ENCODE assay signal across 9 cellular contexts in genomic region chr1:89407355-89407754, GRCh38. TPM values are rescaled to one million over a fixed set of nuclear protein-coding genes. Genes with fewer than 3 reads are reported as not detected.
DNase-seq lines count a peak whose midpoint lies in the region; ATAC-seq, FAIRE-seq and TF ChIP-seq lines count a peak whose summit lies in the region.
"Had no signal": no experiment of that assay in that cellular context is flagged by ENCODE, and none has a peak within 500 bp of the region (broad histone marks: within the 10 kb centered on the region; RNA-seq: fewer than 3 reads in every experiment).

No MANE protein-coding gene starts in this region.

- H3K27ac Mint-ChIP-seq in CD8-positive, alpha-beta memory T cell: peak overlapping the region in 7 of 8 donors; percentile 13 to 91 (median 67)

- H3K36me3 Mint-ChIP-seq in CD8-positive, alpha-beta memory T cell: peaks cover 2 to 13% (median 2%) of the 10 kb centered on the region in 3 donors

- DNase-seq in CD8-positive, alpha-beta memory T cell: no peak
- DNase-seq in Peyer's patch (no peak), fibroblast of mammary gland (ENCODE audit: low read depth) (peak; percentile 49), pancreas (no peak), DMS153 treated with DMSO at 0.1 percent for 48 hours (lab: John Stamatoyannopoulos, UW; ENCODE audit: unreplicated experiment) (no peak), NCI-H345 (lab: John Stamatoyannopoulos, UW) (no peak)
- DNase-seq: NCI-H2171 had no signal

- POLR2A ChIA-PET in CD8-positive, alpha-beta memory T cell (lab: Charles Lee): no interaction called here

- peaks cover 21 to 42% (median 37%) of the 10 kb centered on the region in 3 donors for H3K4me1 Mint-ChIP-seq in CD8-positive, alpha-beta memory T cell

- WGBS in pancreas, 2 donors: 4 to 9% methylated on average over 1 of the region's 1 CpG

- no peaks in the 10 kb centered on the region for H3K9me3 ChIP-seq in CD8-positive, alpha-beta memory T cell (ENCODE audit: low read length)
- H3K9me3 ChIP-seq in Peyer's patch: no peaks in the 10 kb centered on the region
- H3K9me3 ChIP-seq in pancreas: no peaks in the 10 kb centered on the region

- intact Hi-C loops in pancreas (cut with DNase I): no loop called here

- H3K9me3 Mint-ChIP-seq in CD8-positive, alpha-beta memory T cell: peaks cover 0 to 3% (median 0%) of the 10 kb centered on the region in 5 donors

- H3K4me3 Mint-ChIP-seq in CD8-positive, alpha-beta memory T cell: peak overlapping the region; percentile 75 to 89 (median 85)

- no peaks in the 10 kb centered on the region for H3K36me3 ChIP-seq in CD8-positive, alpha-beta memory T cell (ENCODE audit: insufficient read depth, low read length)
- H3K36me3 ChIP-seq in Peyer's patch (no peaks in the 10 kb centered on the region), pancreas (no peaks in the 10 kb centered on the region)

- no peaks in the 10 kb centered on the region for H3K4me1 ChIP-seq in CD8-positive, alpha-beta memory T cell (ENCODE audit: insufficient read depth, low read length)
- H3K4me1 ChIP-seq in Peyer's patch (no peaks in the 10 kb centered on the region), pancreas (no peaks in the 10 kb centered on the region)

- ATAC-seq in pancreas: peak in 3 of 4 donors; percentile 34 to 71 (median 65)
- no peak for ATAC-seq in HG03469 (IDR thresholded peaks at IDR 0.05; ENCODE audit: unreplicated experiment)
- no peak for ATAC-seq in HG03571 (IDR thresholded peaks at IDR 0.05; ENCODE audit: unreplicated experiment)

- peak overlapping the region; percentile 37 for H3K4me3 ChIP-seq in CD8-positive, alpha-beta memory T cell (ENCODE audit: low read length)
- H3K4me3 ChIP-seq in Peyer's patch: peak overlapping the region in 3 of 4 donors; percentile 7 to 46 (median 37)
- H3K4me3 ChIP-seq in fibroblast of mammary gland (ENCODE audit: control insufficient read depth, low read depth, low read length): no peak overlapping the region
- H3K4me3 ChIP-seq in pancreas: no peak overlapping the region

- H3K27ac ChIP-seq in CD8-positive, alpha-beta memory T cell (ENCODE audit: low read depth, low read length): no peak overlapping the region
- H3K27ac ChIP-seq in Peyer's patch (peak overlapping the region in 3 of 4 donors; percentile 0 to 46 (median 39)), pancreas (no peak overlapping the region)

- peak; percentile 77 for FAIRE-seq in pancreas (lab: Jason Lieb, UNC)

- TF ChIP-seq CTCF in Peyer's patch (IDR thresholded peaks at IDR 0.05) (no peak), fibroblast of mammary gland (conservative IDR thresholded peaks at IDR 0.05; ENCODE audit: control insufficient read depth, insufficient read depth, low read depth, low read length) (no peak), pancreas (IDR thresholded peaks at IDR 0.05) (no peak)

- no peaks in the 10 kb centered on the region for H3K27me3 ChIP-seq in CD8-positive, alpha-beta memory T cell (ENCODE audit: insufficient read depth, low read length, poor library complexity, severe bottlenecking)
- H3K27me3 ChIP-seq in Peyer's patch (no peaks in the 10 kb centered on the region), pancreas (no peaks in the 10 kb centered on the region)

- no peaks in the 10 kb centered on the region for H3K27me3 Mint-ChIP-seq in CD8-positive, alpha-beta memory T cell

- CTCF ChIA-PET in CD8-positive, alpha-beta memory T cell (lab: Charles Lee): no interaction called here

- no peak for TF ChIP-seq POLR2A in Peyer's patch (IDR thresholded peaks at IDR 0.05)

RNA-seq across cellular contexts. Expression of gene GBP6, which starts 43.5 kb away (rescaled TPM):
- under 1 TPM; 0.13 to 0.22 TPM for total RNA-seq in CD8-positive, alpha-beta memory T cell
- 0.63 TPM for polyA plus RNA-seq in CD8-positive, alpha-beta memory T cell
- total RNA-seq in Peyer's patch: not detected
- under 1 TPM in 1 of 6 donors, not detected in 5; 0.09 TPM for total RNA-seq in pancreas
- under 1 TPM; 0.05 to 0.08 TPM for polyA plus RNA-seq in pancreas

Comparison
In these comparisons a context has a peak if more than half of its experiments do, and no peak if none do; other contexts are left out.
1. H3K27ac ChIP-seq: peak in Peyer's patch (3 of 4); none in CD8-positive, alpha-beta memory T cell (single experiment) and pancreas (0 of 4).
2. H3K4me3 ChIP-seq: peak in CD8-positive, alpha-beta memory T cell (single experiment) and Peyer's patch (3 of 4); none in fibroblast of mammary gland (single experiment) and pancreas (0 of 4).
3. ATAC-seq: peak in pancreas (3 of 4); none in HG03469 (single experiment) and HG03571 (single experiment).